Comparison of ENCODE assay signal across 28 cellular contexts in the genomic region with DNA sequence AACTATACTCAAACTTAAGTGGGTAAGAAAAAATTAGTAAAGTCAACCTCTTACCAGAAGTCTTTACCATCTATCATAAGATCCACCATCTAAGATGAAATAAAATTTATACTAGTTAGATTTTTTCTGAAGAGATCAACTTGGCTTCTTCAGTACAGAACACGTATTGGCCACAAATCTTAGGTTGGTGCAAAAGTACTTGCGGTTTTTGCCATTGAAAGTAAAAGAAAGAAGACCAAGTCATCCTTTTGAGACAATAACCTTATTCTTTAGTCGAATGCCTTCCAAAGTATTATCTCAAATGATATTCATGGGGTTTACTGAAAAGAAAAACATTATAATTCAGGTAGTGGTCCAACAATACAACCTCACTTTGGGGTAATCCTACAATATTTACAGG.
"Had no signal": no experiment of that assay in that cellular context is flagged by ENCODE, and none has a peak within 500 bp of the region (broad histone marks: within the 10 kb centered on the region; RNA-seq: fewer than 3 reads in every experiment).

No MANE protein-coding gene starts in this region.

- H3K4me3 ChIP-seq: colonic mucosa, coronary artery, dorsolateral prefrontal cortex, esophagus muscularis mucosa, esophagus squamous epithelium, gastrocnemius medialis, gastroesophageal sphincter, heart left ventricle, heart right ventricle, hepatocyte had no signal

- H2AFZ ChIP-seq: hepatocyte had no signal

- H3K9me3 ChIP-seq: colonic mucosa, esophagus squamous epithelium had no signal

- H3K79me2 ChIP-seq: hepatocyte had no signal

- H3K4me2 ChIP-seq: hepatocyte had no signal

- DNase-seq: colonic mucosa; cortex of kidney; dermis blood vessel endothelial cell; dorsolateral prefrontal cortex; effector CD4-positive, alpha-beta T cell; effector CD8-positive, alpha-beta T cell; effector memory CD4-positive, alpha-beta T cell; effector memory CD8-positive, alpha-beta T cell; endodermal cell; erythroblast; esophagus squamous epithelium; foreskin fibroblast; foreskin keratinocyte; foreskin melanocyte; gastrocnemius medialis; glutamatergic neuron; head of caudate nucleus; heart left ventricle; heart right ventricle had no signal

- H3K27ac ChIP-seq: colonic mucosa, coronary artery, dorsolateral prefrontal cortex, esophagus muscularis mucosa, esophagus squamous epithelium, foreskin keratinocyte, gastrocnemius medialis, gastroesophageal sphincter, heart left ventricle, heart right ventricle, hepatocyte had no signal

- H3K4me1 ChIP-seq: colonic mucosa, esophagus muscularis mucosa, gastrocnemius medialis, gastroesophageal sphincter, heart left ventricle, heart right ventricle had no signal

- H3K36me3 ChIP-seq: colonic mucosa, esophagus muscularis mucosa, esophagus squamous epithelium, gastrocnemius medialis, gastroesophageal sphincter, heart left ventricle, heart right ventricle had no signal

- ATAC-seq: effector memory CD8-positive, alpha-beta T cell; esophagus mucosa; foreskin keratinocyte; gastrocnemius medialis; gastroesophageal sphincter; heart left ventricle; heart right ventricle had no signal

- H3K27me3 ChIP-seq: colonic mucosa, dorsolateral prefrontal cortex, esophagus muscularis mucosa, esophagus squamous epithelium, foreskin keratinocyte, gastrocnemius medialis, gastroesophageal sphincter, heart left ventricle, heart right ventricle, hepatocyte had no signal

- FAIRE-seq: colon, endometrium, endothelial cell of umbilical vein, frontal cortex had no signal
